ENCODE assay signal across 1 cellular context in genomic region chr21:39030127-39030884, GRCh38.
TF ChIP-seq lines count a peak whose summit lies in the region.

No MANE protein-coding gene starts in this region.

TF ChIP-seq in IMR-90, 13 proteins besides CTCF, POLR2A, EP300 and RAD21:
- TF ChIP-seq NFE2L2 (IDR thresholded peaks at IDR 0.05; ENCODE audit: low read depth, low read length) (no peak), USF2 (IDR thresholded peaks at IDR 0.05; ENCODE audit: low read depth, low read length) (no peak), MXI1 (IDR thresholded peaks at IDR 0.05; ENCODE audit: borderline replicate concordance, low read depth, low read length) (no peak), MAZ (IDR thresholded peaks at IDR 0.05; ENCODE audit: borderline replicate concordance, low read depth, low read length) (no peak), ELK1 (IDR thresholded peaks at IDR 0.05; ENCODE audit: borderline replicate concordance, low read depth, low read length) (no peak), BHLHE40 (IDR thresholded peaks at IDR 0.05; ENCODE audit: low read depth, low read length) (no peak), CEBPB (IDR thresholded peaks at IDR 0.05; ENCODE audit: low read depth, low read length) (no peak), RFX5 (IDR thresholded peaks at IDR 0.05; ENCODE audit: low read depth, low read length) (no peak), RCOR1 (IDR thresholded peaks at IDR 0.05; ENCODE audit: insufficient replicate concordance, low read length) (no peak), FOS (IDR thresholded peaks at IDR 0.05; ENCODE audit: low read depth, low read length) (no peak), SMC3 (IDR thresholded peaks at IDR 0.05; ENCODE audit: low read depth, low read length) (no peak), CHD1 (IDR thresholded peaks at IDR 0.05; ENCODE audit: low read depth, low read length) (no peak), MAFK (IDR thresholded peaks at IDR 0.05; ENCODE audit: low read depth, low read length) (no peak)
